Comparison of ENCODE assay signal across 8 cellular contexts in the genomic region with DNA sequence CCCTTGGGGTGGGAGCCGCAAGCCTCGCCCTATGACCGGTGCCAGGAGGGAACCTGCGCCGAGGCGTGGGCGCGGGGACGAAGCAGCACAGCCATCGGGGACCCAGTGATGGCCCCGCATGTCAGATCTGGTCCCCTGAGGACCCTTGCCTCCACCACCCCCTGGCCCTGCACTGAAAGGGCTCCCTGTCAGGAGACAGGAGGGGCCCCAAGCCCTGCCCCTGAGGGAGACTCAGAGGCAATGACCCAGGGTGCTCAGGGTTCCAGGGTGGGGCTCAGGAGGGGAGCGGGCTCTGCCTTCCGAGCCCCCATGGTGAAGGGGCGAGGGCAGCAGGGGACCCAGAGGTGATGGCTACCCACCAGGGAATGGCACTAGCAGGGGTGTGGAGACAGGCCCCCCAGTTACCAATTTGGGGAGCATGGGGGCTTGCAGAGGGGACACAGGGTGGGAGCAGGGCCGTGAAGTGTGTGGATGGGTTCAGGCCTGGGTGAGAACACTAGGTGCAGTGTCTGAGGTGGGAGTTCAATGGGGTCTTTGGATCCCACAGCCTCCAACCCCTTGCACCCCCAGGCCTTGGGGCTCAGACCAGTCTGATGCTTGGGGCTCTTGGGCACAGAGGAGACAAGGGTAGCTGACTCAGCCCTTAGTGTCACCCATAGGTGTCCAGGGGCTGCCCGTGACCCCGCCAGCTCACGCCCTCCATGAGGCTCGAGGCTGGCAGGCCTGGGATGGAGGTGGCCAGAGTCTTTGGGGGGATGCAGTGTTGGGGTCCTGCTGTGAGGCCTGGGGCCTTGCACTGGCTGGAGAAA. TPM values are rescaled to one million over a fixed set of nuclear protein-coding genes. Genes with fewer than 3 reads are reported as not detected.
A peak's percentile ranks its signal among the peaks of the same experiment; 100 is the strongest.
DNase-seq lines count a peak whose midpoint lies in the region; ATAC-seq and TF ChIP-seq lines count a peak whose summit lies in the region.

No MANE protein-coding gene starts in this region.

- peak; percentile 0 for ATAC-seq in GM18505 (IDR thresholded peaks at IDR 0.05; ENCODE audit: unreplicated experiment)
- no peak for ATAC-seq in WTC11
- no peak for ATAC-seq in right cardiac atrium
- no peak for ATAC-seq in HG02970 (IDR thresholded peaks at IDR 0.05; ENCODE audit: low FRiP score, unreplicated experiment)
- no peak for ATAC-seq in HG02571 (IDR thresholded peaks at IDR 0.05; ENCODE audit: unreplicated experiment)

- H3K4me1 ChIP-seq in right cardiac atrium (ENCODE audit: control insufficient read depth, insufficient read depth, low read length) (no peaks in the 10 kb centered on the region), skeletal muscle tissue (ENCODE audit: control insufficient read depth in 3 of 3, insufficient read depth in 3 of 3, low read length in 3 of 3) (peaks cover 26 to 36% (median 36%) of the 10 kb centered on the region in 3 donors)

- 52% methylated on average over 19 of the region's 19 CpGs for whole genome bisulfite sequencing in right cardiac atrium

- POLR2A ChIA-PET in WTC11 (lab: Charles Lee), result interaction anchor here (0.5 kb wide), 1 partner anchor 144 kb away, joined by 3 read pairs; the partner anchor contains the start of gene PKP3

- CTCF ChIA-PET in WTC11 (lab: Charles Lee), result interaction anchor here (1.5 to 1.7 kb wide), 2 partner anchors 17 kb away, joined by 4 to 7 read pairs; no protein-coding TSS in a partner anchor

- no peaks in the 10 kb centered on the region for H3K9me3 Mint-ChIP-seq in WTC11

- peaks cover 22% of the 10 kb centered on the region for H3K27me3 Mint-ChIP-seq in WTC11 (ENCODE audit: low read depth)

- no peaks in the 10 kb centered on the region for H3K27me3 ChIP-seq in right cardiac atrium (ENCODE audit: control insufficient read depth, insufficient read depth)
- H3K27me3 ChIP-seq in skeletal muscle tissue (ENCODE audit: control insufficient read depth in 3 of 3, insufficient read depth in 3 of 3, low read length in 3 of 3), result peaks cover 0 to 30% (median 25%) of the 10 kb centered on the region in 3 donors

- H3K4me1 Mint-ChIP-seq in WTC11, result no peaks in the 10 kb centered on the region

- H3K9ac ChIP-seq in skeletal muscle tissue (ENCODE audit: low read depth in 1 of 3, low read length in 3 of 3), result peak overlapping the region; percentile 10 to 57 (median 23)

- no peaks in the 10 kb centered on the region for H3K9me3 ChIP-seq in right cardiac atrium (ENCODE audit: control insufficient read depth, low read length)
- H3K9me3 ChIP-seq in skeletal muscle tissue (ENCODE audit: control insufficient read depth in 3 of 3, low read length in 3 of 3), result no peaks in the 10 kb centered on the region

- peaks cover 4 to 9% (median 8%) of the 10 kb centered on the region in 3 donors for H3K36me3 ChIP-seq in skeletal muscle tissue (ENCODE audit: control insufficient read depth in 3 of 3, insufficient read depth in 3 of 3, low read length in 3 of 3)

- no peak for TF ChIP-seq CTCF in WTC11 (IDR thresholded peaks at IDR 0.05)

- intact Hi-C loops in right cardiac atrium (cut with DNase I), result no loop called here

- no peak overlapping the region for H3K27ac ChIP-seq in right cardiac atrium (ENCODE audit: low read length)
- H3K27ac ChIP-seq in skeletal muscle tissue (ENCODE audit: low read depth, low read length), result no peak overlapping the region

- H3K4me3 ChIP-seq in right cardiac atrium (ENCODE audit: low read length) (no peak overlapping the region), skeletal muscle tissue (ENCODE audit: low read length in 3 of 3) (peak overlapping the region in 2 of 3 donors; percentile 14 to 61)

- H3K27ac Mint-ChIP-seq in WTC11, result no peak overlapping the region

- peaks cover 3% of the 10 kb centered on the region for H3K36me3 Mint-ChIP-seq in WTC11

- H3K4me3 Mint-ChIP-seq in WTC11, result peak overlapping the region; percentile 51

- DNase-seq in WTC11 (ENCODE audit: low spot score) (no peak), right cardiac atrium (peak in 2 of 3 donors; percentile 13 to 57), NCI-H2107 treated with DMSO at 0.1 percent for 48 hours (lab: John Stamatoyannopoulos, UW; ENCODE audit: unreplicated experiment) (no peak), GM03348 (ENCODE audit: low spot score) (no peak)

- TF ChIP-seq POLR2A in GM18505 (IDR thresholded peaks at IDR 0.05; ENCODE audit: borderline replicate concordance, extremely low read depth, insufficient read depth, insufficient read length), result no peak

TF ChIP-seq in WTC11, 78 proteins besides CTCF, POLR2A, EP300 and RAD21 (continues in another document):
- TF ChIP-seq, protein P1, sequence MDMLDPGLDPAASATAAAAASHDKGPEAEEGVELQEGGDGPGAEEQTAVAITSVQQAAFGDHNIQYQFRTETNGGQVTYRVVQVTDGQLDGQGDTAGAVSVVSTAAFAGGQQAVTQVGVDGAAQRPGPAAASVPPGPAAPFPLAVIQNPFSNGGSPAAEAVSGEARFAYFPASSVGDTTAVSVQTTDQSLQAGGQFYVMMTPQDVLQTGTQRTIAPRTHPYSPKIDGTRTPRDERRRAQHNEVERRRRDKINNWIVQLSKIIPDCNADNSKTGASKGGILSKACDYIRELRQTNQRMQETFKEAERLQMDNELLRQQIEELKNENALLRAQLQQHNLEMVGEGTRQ (CRISPR knock-in tag; IDR thresholded peaks at IDR 0.05), result no peak
- TF ChIP-seq, protein P2, sequence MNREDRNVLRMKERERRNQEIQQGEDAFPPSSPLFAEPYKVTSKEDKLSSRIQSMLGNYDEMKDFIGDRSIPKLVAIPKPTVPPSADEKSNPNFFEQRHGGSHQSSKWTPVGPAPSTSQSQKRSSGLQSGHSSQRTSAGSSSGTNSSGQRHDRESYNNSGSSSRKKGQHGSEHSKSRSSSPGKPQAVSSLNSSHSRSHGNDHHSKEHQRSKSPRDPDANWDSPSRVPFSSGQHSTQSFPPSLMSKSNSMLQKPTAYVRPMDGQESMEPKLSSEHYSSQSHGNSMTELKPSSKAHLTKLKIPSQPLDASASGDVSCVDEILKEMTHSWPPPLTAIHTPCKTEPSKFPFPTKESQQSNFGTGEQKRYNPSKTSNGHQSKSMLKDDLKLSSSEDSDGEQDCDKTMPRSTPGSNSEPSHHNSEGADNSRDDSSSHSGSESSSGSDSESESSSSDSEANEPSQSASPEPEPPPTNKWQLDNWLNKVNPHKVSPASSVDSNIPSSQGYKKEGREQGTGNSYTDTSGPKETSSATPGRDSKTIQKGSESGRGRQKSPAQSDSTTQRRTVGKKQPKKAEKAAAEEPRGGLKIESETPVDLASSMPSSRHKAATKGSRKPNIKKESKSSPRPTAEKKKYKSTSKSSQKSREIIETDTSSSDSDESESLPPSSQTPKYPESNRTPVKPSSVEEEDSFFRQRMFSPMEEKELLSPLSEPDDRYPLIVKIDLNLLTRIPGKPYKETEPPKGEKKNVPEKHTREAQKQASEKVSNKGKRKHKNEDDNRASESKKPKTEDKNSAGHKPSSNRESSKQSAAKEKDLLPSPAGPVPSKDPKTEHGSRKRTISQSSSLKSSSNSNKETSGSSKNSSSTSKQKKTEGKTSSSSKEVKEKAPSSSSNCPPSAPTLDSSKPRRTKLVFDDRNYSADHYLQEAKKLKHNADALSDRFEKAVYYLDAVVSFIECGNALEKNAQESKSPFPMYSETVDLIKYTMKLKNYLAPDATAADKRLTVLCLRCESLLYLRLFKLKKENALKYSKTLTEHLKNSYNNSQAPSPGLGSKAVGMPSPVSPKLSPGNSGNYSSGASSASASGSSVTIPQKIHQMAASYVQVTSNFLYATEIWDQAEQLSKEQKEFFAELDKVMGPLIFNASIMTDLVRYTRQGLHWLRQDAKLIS (CRISPR knock-in tag; IDR thresholded peaks at IDR 0.05; ENCODE audit: borderline replicate concordance), result no peak
- TF ChIP-seq OVOL2 (CRISPR knock-in tag; IDR thresholded peaks at IDR 0.05; ENCODE audit: borderline replicate concordance) (no peak), CBFB (CRISPR knock-in tag; IDR thresholded peaks at IDR 0.05; ENCODE audit: low read depth) (no peak), RORB (CRISPR knock-in tag; IDR thresholded peaks at IDR 0.05) (no peak)

RNA-seq across cellular contexts. Expression of gene LRRC56, which starts 0.5 kb away (rescaled TPM):
- total RNA-seq in WTC11 (2021) (2.3 to 3.4 TPM (median 2.5 TPM) in 3 replicates), right cardiac atrium (under 1 TPM; 0.36 to 0.59 (median 0.43) TPM), skeletal muscle tissue (under 0.01 TPM)
- polyA plus RNA-seq in right cardiac atrium, result 0.48 TPM

RNA-seq across cellular contexts. Expression of gene HRAS, which starts 2.5 kb away (rescaled TPM):
- total RNA-seq in WTC11 (2021) (42.9 to 62.4 TPM (median 48.3 TPM) in 3 replicates), right cardiac atrium (10 to 100 TPM; 45.7 to 60.4 (median 49.3) TPM), skeletal muscle tissue (63.2 TPM)
- 64.4 TPM for polyA plus RNA-seq in right cardiac atrium

RNA-seq across cellular contexts. Expression of gene LMNTD2, which starts 22.7 kb away (rescaled TPM):
- total RNA-seq in WTC11 (2021) (4.0 to 6.0 TPM (median 5.9 TPM) in 3 replicates), right cardiac atrium (1 to 10 TPM in 2 of 4 donors, under 1 TPM in 2; 0.65 to 1.4 (median 0.83) TPM), skeletal muscle tissue (under 0.01 TPM)
- polyA plus RNA-seq in right cardiac atrium, result 0.50 TPM

RNA-seq across cellular contexts. Expression of gene RASSF7, which starts 22.9 kb away (rescaled TPM):
- 30.6 to 39.7 TPM (median 32.5 TPM) in 3 replicates for total RNA-seq in WTC11 (2021)
- total RNA-seq in right cardiac atrium, result 1 to 10 TPM; 2.5 to 6.3 (median 3.5) TPM
- polyA plus RNA-seq in right cardiac atrium, result 5.3 TPM
- 0.52 TPM for total RNA-seq in skeletal muscle tissue

RNA-seq across cellular contexts. Expression of gene RNH1, which starts 30.8 kb away (rescaled TPM):
- total RNA-seq in WTC11 (2021) (59.0 to 67.5 TPM (median 60.4 TPM) in 3 replicates), right cardiac atrium (100 to 1,000 TPM; 188 to 203 (median 195) TPM), skeletal muscle tissue (84.5 TPM)
- 162 TPM for polyA plus RNA-seq in right cardiac atrium

Comparison
In these comparisons a context has a peak if more than half of its experiments do, and no peak if none do; other contexts are left out.
1. DNase-seq: peak in right cardiac atrium (2 of 3); none in WTC11 (single experiment), NCI-H2107 treated with DMSO at 0.1 percent for 48 hours (single experiment) and GM03348 (single experiment).